ENCODE assay signal across 19 cellular contexts in genomic region chr16:53805747-53806146, GRCh38.
DNase-seq lines count a peak whose midpoint lies in the region; ATAC-seq and TF ChIP-seq lines count a peak whose summit lies in the region.
"Had no signal": no experiment of that assay in that cellular context is flagged by ENCODE, and none has a peak within 500 bp of the region (broad histone marks: within the 10 kb centered on the region; RNA-seq: fewer than 3 reads in every experiment).

No MANE protein-coding gene starts in this region.

- H3K27me3 ChIP-seq in DND-41 (ENCODE audit: insufficient read depth, low read length, poor library complexity) (no peaks in the 10 kb centered on the region), Loucy (ENCODE audit: insufficient read depth, low read length, poor library complexity, severe bottlenecking) (no peaks in the 10 kb centered on the region)
- H3K27me3 ChIP-seq: BE2C, MG63 had no signal

- H3K36me3 ChIP-seq in DND-41 (ENCODE audit: insufficient read depth, low read length) (peaks cover 6% of the 10 kb centered on the region; the same call in 1 of the 2 replicates), Loucy (ENCODE audit: insufficient read depth, low read length) (peaks cover 5% of the 10 kb centered on the region; the same call in 1 of the 2 replicates)
- H3K36me3 ChIP-seq: BE2C had no signal

- no peaks in the 10 kb centered on the region for H3F3A ChIP-seq in Loucy (ENCODE audit: low read depth)

- H3K9ac ChIP-seq in DND-41 (ENCODE audit: low read depth, low read length) (no peak overlapping the region), Loucy (ENCODE audit: low read depth, low read length, poor library complexity, severe bottlenecking) (no peak overlapping the region)
- H3K9ac ChIP-seq: KMS-11 had no signal

- H2AFZ ChIP-seq in DND-41 (ENCODE audit: low read depth, low read length) (no peak overlapping the region), Loucy (ENCODE audit: low read length) (no peak overlapping the region)

- no peak overlapping the region for H3K4me3 ChIP-seq in DND-41 (ENCODE audit: low read depth in 1 of 2, low read length in 2 of 2)
- no peak overlapping the region for H3K4me3 ChIP-seq in Loucy (ENCODE audit: low read length, poor library complexity, severe bottlenecking)
- H3K4me3 ChIP-seq: MG63 had no signal

- no peak for TF ChIP-seq CTCF in DND-41 (IDR thresholded peaks at IDR 0.05; ENCODE audit: borderline replicate concordance, extremely low read depth, low read length, poor library complexity, severe bottlenecking)
- no peak for TF ChIP-seq CTCF in Loucy (conservative IDR thresholded peaks at IDR 0.05; ENCODE audit: low read length)

- no peaks in the 10 kb centered on the region for H4K20me1 ChIP-seq in DND-41 (ENCODE audit: insufficient read depth, low read length)
- no peaks in the 10 kb centered on the region for H4K20me1 ChIP-seq in Loucy (ENCODE audit: insufficient read depth, low read length, poor library complexity, severe bottlenecking)

- ATAC-seq in DND-41 (ENCODE audit: insufficient read depth, low read depth) (peak; percentile 62; the same call in 2 of the 3 replicates), HG02678 (IDR thresholded peaks at IDR 0.05; ENCODE audit: unreplicated experiment) (no peak)

- H3K4me1 ChIP-seq in DND-41 (ENCODE audit: insufficient read depth, low read length) (peaks cover 14% of the 10 kb centered on the region), Loucy (ENCODE audit: insufficient read depth, low read length, poor library complexity, severe bottlenecking) (peaks cover 57% of the 10 kb centered on the region)

- peaks cover 81% of the 10 kb centered on the region for H3K79me2 ChIP-seq in DND-41 (ENCODE audit: insufficient read depth, low read length)
- peaks cover 68% of the 10 kb centered on the region for H3K79me2 ChIP-seq in Loucy (ENCODE audit: insufficient read depth, low read length)

- H3K9me2 ChIP-seq in Loucy (replicated peaks; ENCODE audit: low read depth, low read length) = no peaks in the 10 kb centered on the region

- H3K4me2 ChIP-seq in DND-41 (ENCODE audit: insufficient read depth, low read length) (no peak overlapping the region), Loucy (ENCODE audit: low read depth, low read length, poor library complexity, severe bottlenecking) (peak overlapping the region; percentile 32)
- H3K4me2 ChIP-seq: KMS-11 had no signal

- H3K27ac ChIP-seq in DND-41 (ENCODE audit: low read length) = peak overlapping the region; percentile 15; the same call in 1 of the 2 replicates
- peak overlapping the region; percentile 62 for H3K27ac ChIP-seq in substantia nigra (ENCODE audit: low read depth, low read length, poor library complexity, severe bottlenecking)
- H3K27ac ChIP-seq: KMS-11, RWPE1 had no signal

- H3K9me3 ChIP-seq in DND-41 (ENCODE audit: insufficient read depth, low read length, severe bottlenecking) (no peaks in the 10 kb centered on the region), Loucy (ENCODE audit: insufficient read depth, low read depth, low read length) (0 out of 2 replicates have a peak, but pooled peaks cover 6% of the 10 kb centered on the region)
- H3K9me3 ChIP-seq: BE2C had no signal

- DNase-seq in DND-41 (no peak), globus pallidus (ENCODE audit: low spot score) (peak; percentile 18), substantia nigra (lab: John Stamatoyannopoulos, UW) (peak in 3 of 49 donors; percentile 5 to 54 (median 8)), mesenteric fat pad (ENCODE audit: low spot score) (no peak)
- DNase-seq in activated effector memory CD4-positive, alpha-beta T cell treated with anti-CD3 and anti-CD28 coated beads, Interleukin-2, amount 50 U/mL, for 16 hours = no peak
- DNase-seq: BE2C; CD4-positive, alpha-beta T cell; DMS79; GOT3; HFFc6; MG63; NCI-H1092; NCI-H1694; NCI-H2107; NCI-H2227 treated with DMSO at 0.1 percent for 48 hours had no signal
